Comparison of ENCODE assay signal across 17 cellular contexts in genomic region chr4:156137971-156138581, GRCh38.
DNase-seq lines count a peak whose midpoint lies in the region; ATAC-seq and TF ChIP-seq lines count a peak whose summit lies in the region.
"Had no signal": no experiment of that assay in that cellular context is flagged by ENCODE, and none has a peak within 500 bp of the region (broad histone marks: within the 10 kb centered on the region; RNA-seq: fewer than 3 reads in every experiment).

No MANE protein-coding gene starts in this region.

- in situ Hi-C loops in G401 (cut with HindIII; ENCODE audit: low sequenced_read_pairs) (no loop called here), gastrocnemius medialis (cut with MboI; ENCODE audit: low sequenced_read_pairs in 4 of 4) (no loop called here)

- no peaks in the 10 kb centered on the region for H3K9me3 ChIP-seq in gastrocnemius medialis
- H3K9me3 ChIP-seq: prostate gland, thyroid gland had no signal

- H3K4me3 ChIP-seq in rectal smooth muscle tissue (ENCODE audit: low read length), result no peak overlapping the region
- H3K4me3 ChIP-seq in gastrocnemius medialis, result no peak overlapping the region
- H3K4me3 ChIP-seq: coronary artery, prostate gland, thyroid gland had no signal

- peak overlapping the region; percentile 67 for H3K27ac ChIP-seq in rectal smooth muscle tissue (ENCODE audit: low read depth, low read length)
- no peak overlapping the region for H3K27ac ChIP-seq in gastrocnemius medialis
- H3K27ac ChIP-seq: coronary artery, prostate gland, thyroid gland had no signal

- H3K36me3 ChIP-seq in rectal smooth muscle tissue (ENCODE audit: control insufficient read depth, insufficient read depth, low read length) (no peaks in the 10 kb centered on the region), gastrocnemius medialis (no peaks in the 10 kb centered on the region)
- H3K36me3 ChIP-seq: prostate gland, thyroid gland had no signal

- DNase-seq in G401 (ENCODE audit: low spot score) (peak; percentile 47), NCI-H345 (lab: John Stamatoyannopoulos, UW) (peak; percentile 85), ecto neural progenitor cell (ENCODE audit: low spot score) (peak; percentile 55), gastrocnemius medialis (no peak), DMS79 (lab: John Stamatoyannopoulos, UW) (no peak)
- no peak for DNase-seq in stimulated activated CD4-positive, alpha-beta T cell treated with anti-CD3 and anti-CD28 coated beads, Interleukin-2, amount 100 ng/mL, for 48 hours
- DNase-seq in stimulated activated CD4-positive, alpha-beta T cell treated with anti-CD3 and anti-CD28 coated beads, Interleukin-2, amount 100 ng/mL, for 24 hours, result no peak
- DNase-seq: aorta, glutamatergic neuron, H7, MM.1S, NCI-H226, thyroid gland had no signal

- H3K4me1 ChIP-seq in rectal smooth muscle tissue (ENCODE audit: control insufficient read depth, insufficient read depth, low read length), result peaks cover 17% of the 10 kb centered on the region
- H3K4me1 ChIP-seq in gastrocnemius medialis, result no peaks in the 10 kb centered on the region
- H3K4me1 ChIP-seq: prostate gland, thyroid gland had no signal

- no peak for TF ChIP-seq POLR2A in gastrocnemius medialis (IDR thresholded peaks at IDR 0.05)

- no peaks in the 10 kb centered on the region for H3K27me3 ChIP-seq in rectal smooth muscle tissue (ENCODE audit: control insufficient read depth, insufficient read depth, low read length)
- H3K27me3 ChIP-seq in gastrocnemius medialis, result no peaks in the 10 kb centered on the region
- H3K27me3 ChIP-seq: thyroid gland had no signal

- ATAC-seq in gastrocnemius medialis, result no peak
- ATAC-seq: HepG2 had no signal

- no peak for TF ChIP-seq CTCF in gastrocnemius medialis (IDR thresholded peaks at IDR 0.05 in 4 of 5, conservative IDR thresholded peaks at IDR 0.05 in 1 of 5)

- H3K9ac ChIP-seq in rectal smooth muscle tissue (ENCODE audit: low read length), result no peak overlapping the region

- intact Hi-C loops in gastrocnemius medialis (cut with DNase I; ENCODE audit: low total_unique reads), result no loop called here

Comparison
In these comparisons a context has a peak if more than half of its experiments do, and no peak if none do; other contexts are left out.
1. DNase-seq: peak in G401 (single experiment), NCI-H345 (single experiment) and ecto neural progenitor cell (single experiment); none in stimulated activated CD4-positive, alpha-beta T cell treated with anti-CD3 and anti-CD28 coated beads, Interleukin-2, amount 100 ng/mL, for 48 hours (0 of 2), gastrocnemius medialis (0 of 2), stimulated activated CD4-positive, alpha-beta T cell treated with anti-CD3 and anti-CD28 coated beads, Interleukin-2, amount 100 ng/mL, for 24 hours (0 of 2) and DMS79 (single experiment).